14 cellular contexts compared by ENCODE assay signal in the genomic region with DNA sequence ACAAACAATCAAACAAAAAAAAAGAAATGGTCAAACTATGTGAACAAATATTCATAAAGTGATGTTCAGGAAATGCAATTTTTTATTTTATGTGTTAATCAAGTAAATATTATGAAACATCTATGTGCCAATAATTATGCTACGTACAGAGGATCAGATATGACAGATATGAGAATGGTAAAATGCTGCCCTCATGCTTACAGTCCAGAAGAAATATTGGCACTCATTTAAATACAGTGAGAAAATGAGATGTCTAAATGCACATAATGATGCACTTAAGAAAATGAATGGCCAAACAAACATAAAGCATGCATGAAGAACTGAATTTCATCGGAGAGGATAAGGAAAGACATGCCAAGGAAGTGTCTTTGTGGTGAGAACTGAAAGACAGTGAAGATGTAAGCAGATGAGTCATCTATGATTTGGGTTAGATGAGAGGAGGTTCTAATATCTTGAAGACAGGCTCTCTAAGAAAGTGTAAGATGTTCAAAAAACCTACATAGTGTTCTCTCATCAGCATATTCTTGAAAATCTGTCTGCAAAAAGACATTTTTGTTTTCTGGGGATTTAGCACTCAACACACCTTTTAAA.
DNase-seq lines count a peak whose midpoint lies in the region; ATAC-seq lines count a peak whose summit lies in the region.
"Had no signal": no experiment of that assay in that cellular context is flagged by ENCODE, and none has a peak within 500 bp of the region (broad histone marks: within the 10 kb centered on the region; RNA-seq: fewer than 3 reads in every experiment).

No MANE protein-coding gene starts in this region.

- no peak overlapping the region for H2AFZ ChIP-seq in Karpas-422 (ENCODE audit: low read length)

- no peak overlapping the region for H3K27ac Mint-ChIP-seq in activated CD4-positive, alpha-beta T cell treated with anti-CD3 and anti-CD28 coated beads for 36 hours
- H3K27ac Mint-ChIP-seq: activated CD4-positive, alpha-beta memory T cell treated with anti-CD3 and anti-CD28 coated beads, Interleukin-2, amount 10 ng/mL, durations not matched to agents 7 days and 5 days had no signal

- no peaks in the 10 kb centered on the region for H4K20me1 ChIP-seq in Karpas-422 (ENCODE audit: insufficient read depth, low read depth, low read length)

- H3K27me3 Mint-ChIP-seq in activated CD4-positive, alpha-beta T cell treated with anti-CD3 and anti-CD28 coated beads for 36 hours: no peaks in the 10 kb centered on the region
- H3K27me3 Mint-ChIP-seq: activated CD4-positive, alpha-beta memory T cell treated with anti-CD3 and anti-CD28 coated beads, Interleukin-2, amount 10 ng/mL, durations not matched to agents 7 days and 5 days had no signal

- H3K4me3 Mint-ChIP-seq in activated CD4-positive, alpha-beta T cell treated with anti-CD3 and anti-CD28 coated beads for 36 hours: no peak overlapping the region
- H3K4me3 Mint-ChIP-seq: activated CD4-positive, alpha-beta memory T cell treated with anti-CD3 and anti-CD28 coated beads, Interleukin-2, amount 10 ng/mL, durations not matched to agents 7 days and 5 days had no signal

- no peaks in the 10 kb centered on the region for H3K36me3 ChIP-seq in Karpas-422 (ENCODE audit: insufficient read depth, low read length)
- H3K36me3 ChIP-seq: vagina had no signal

- no peak for DNase-seq in activated CD4-positive, alpha-beta T cell treated with anti-CD3 and anti-CD28 coated beads for 36 hours
- DNase-seq in activated CD4-positive, alpha-beta T cell treated with anti-CD3 and anti-CD28 coated beads, Interleukin-2, amount 50 U/mL, for 4 hours: no peak
- DNase-seq in SK-MEL-5 (ENCODE audit: low read depth, low spot score): peak; percentile 22
- DNase-seq in stimulated activated naive CD8-positive, alpha-beta T cell treated with anti-CD3 and anti-CD28 coated beads, Interleukin-15, Interleukin-2, amounts not matched to agents 100 U/mL and 50 U/mL, for 24 hours: no peak
- DNase-seq in amygdala (lab: John Stamatoyannopoulos, UW): no peak
- DNase-seq in Karpas-422: no peak
- DNase-seq in NCI-H1417 treated with DMSO at 0.1 percent for 48 hours (lab: John Stamatoyannopoulos, UW): no peak
- DNase-seq: activated CD4-positive, alpha-beta memory T cell treated with anti-CD3 and anti-CD28 coated beads, Interleukin-2, amount 10 ng/mL, durations not matched to agents 7 days and 5 days; DMS153; hippocampal formation; NCI-H524 had no signal

- peaks cover 6% of the 10 kb centered on the region for H3K4me1 Mint-ChIP-seq in activated CD4-positive, alpha-beta T cell treated with anti-CD3 and anti-CD28 coated beads for 36 hours

- peaks cover 7% of the 10 kb centered on the region for H3K9me3 Mint-ChIP-seq in activated CD4-positive, alpha-beta T cell treated with anti-CD3 and anti-CD28 coated beads for 36 hours (ENCODE audit: low read depth)
- H3K9me3 Mint-ChIP-seq: activated CD4-positive, alpha-beta memory T cell treated with anti-CD3 and anti-CD28 coated beads, Interleukin-2, amount 10 ng/mL, durations not matched to agents 7 days and 5 days had no signal

- no peak overlapping the region for H3K4me2 ChIP-seq in Karpas-422 (ENCODE audit: low read depth, low read length, poor library complexity, severe bottlenecking)

- CTCF ChIA-PET in activated CD4-positive, alpha-beta T cell treated with anti-CD3 and anti-CD28 coated beads for 36 hours (lab: Charles Lee): no interaction called here

- ATAC-seq in activated CD4-positive, alpha-beta T cell treated with anti-CD3 and anti-CD28 coated beads for 36 hours: peak; percentile 49
- peak; percentile 96 for ATAC-seq in HG03064 (IDR thresholded peaks at IDR 0.05; ENCODE audit: low read depth, unreplicated experiment)
- peak; percentile 57 for ATAC-seq in stimulated activated naive CD8-positive, alpha-beta T cell treated with anti-CD3 and anti-CD28 coated beads, Interleukin-15, Interleukin-2, amounts not matched to agents 100 U/mL and 50 U/mL, for 24 hours

- POLR2A ChIA-PET in activated CD4-positive, alpha-beta T cell treated with anti-CD3 and anti-CD28 coated beads for 36 hours (lab: Charles Lee): no interaction called here

- H3K4me3 ChIP-seq in Karpas-422 (ENCODE audit: low read length): no peak overlapping the region
- H3K4me3 ChIP-seq: SK-N-MC, vagina had no signal

- in situ Hi-C loops in SK-MEL-5 (cut with HindIII; ENCODE audit: low pct_unique_long_range_greater_than_20kb, low sequenced_read_pairs): no loop called here

- no peaks in the 10 kb centered on the region for H3K79me2 ChIP-seq in Karpas-422 (ENCODE audit: low read length)

- no peaks in the 10 kb centered on the region for H3K36me3 Mint-ChIP-seq in activated CD4-positive, alpha-beta T cell treated with anti-CD3 and anti-CD28 coated beads for 36 hours (ENCODE audit: low read depth)

- H3K9me2 ChIP-seq in Karpas-422 (replicated peaks; ENCODE audit: insufficient read depth, low read length): no peaks in the 10 kb centered on the region

- peaks cover 11% of the 10 kb centered on the region; the same call in 1 of the 2 replicates for H3K9me3 ChIP-seq in Karpas-422 (ENCODE audit: low read length)
- H3K9me3 ChIP-seq: vagina had no signal

- H3K27me3 ChIP-seq in Karpas-422 (ENCODE audit: low read length): no peaks in the 10 kb centered on the region
- H3K27me3 ChIP-seq: vagina had no signal

- H3K9ac ChIP-seq in Karpas-422 (ENCODE audit: low read length): no peak overlapping the region

- H3K4me1 ChIP-seq in Karpas-422 (ENCODE audit: low read length): no peaks in the 10 kb centered on the region
- H3K4me1 ChIP-seq: vagina had no signal

- H3K27ac ChIP-seq in Karpas-422 (ENCODE audit: low read length): no peak overlapping the region
- H3K27ac ChIP-seq: SK-N-MC, vagina had no signal

- intact Hi-C loops in activated CD4-positive, alpha-beta T cell treated with anti-CD3 and anti-CD28 coated beads for 36 hours (cut with DNase I, micrococcal nuclease): no loop called here
